14 cellular contexts compared by ENCODE assay signal in genomic region chr9:123834218-123834906, GRCh38.
DNase-seq lines count a peak whose midpoint lies in the region; ATAC-seq and TF ChIP-seq lines count a peak whose summit lies in the region.
"Had no signal": no experiment of that assay in that cellular context is flagged by ENCODE, and none has a peak within 500 bp of the region (broad histone marks: within the 10 kb centered on the region; RNA-seq: fewer than 3 reads in every experiment).

No MANE protein-coding gene starts in this region.

- H3K4me1 Mint-ChIP-seq in stimulated activated memory B cell treated with anti-CD40 and anti-IgM and Interleukin-4, amounts not matched to agents 10 μg/mL and 1 μg/mL and 100 μg/mL, for 72 hours: peaks cover 22% of the 10 kb centered on the region
- peaks cover 20 to 33% of the 10 kb centered on the region in 2 donors for H3K4me1 Mint-ChIP-seq in stimulated activated naive B cell treated with anti-CD40 and anti-IgM and Interleukin-4, amounts not matched to agents 10 μg/mL and 1 μg/mL and 100 μg/mL, for 72 hours

- peaks cover 5% of the 10 kb centered on the region for H3K9me3 Mint-ChIP-seq in stimulated activated memory B cell treated with anti-CD40 and anti-IgM and Interleukin-4, amounts not matched to agents 10 μg/mL and 1 μg/mL and 100 μg/mL, for 72 hours
- peaks cover 4 to 9% of the 10 kb centered on the region in 2 donors for H3K9me3 Mint-ChIP-seq in stimulated activated naive B cell treated with anti-CD40 and anti-IgM and Interleukin-4, amounts not matched to agents 10 μg/mL and 1 μg/mL and 100 μg/mL, for 72 hours

- H3K36me3 Mint-ChIP-seq in stimulated activated memory B cell treated with anti-CD40 and anti-IgM and Interleukin-4, amounts not matched to agents 10 μg/mL and 1 μg/mL and 100 μg/mL, for 72 hours: peaks cover 29% of the 10 kb centered on the region
- peaks cover 17 to 26% of the 10 kb centered on the region in 2 donors for H3K36me3 Mint-ChIP-seq in stimulated activated naive B cell treated with anti-CD40 and anti-IgM and Interleukin-4, amounts not matched to agents 10 μg/mL and 1 μg/mL and 100 μg/mL, for 72 hours

- peak overlapping the region; percentile 12; the same call in 1 of the 2 replicates for H3K27ac ChIP-seq in SJCRH30
- H3K27ac ChIP-seq: gastroesophageal sphincter, sigmoid colon, WERI-Rb-1 had no signal

- no peaks in the 10 kb centered on the region for H3K27me3 ChIP-seq in SJCRH30
- H3K27me3 ChIP-seq: gastroesophageal sphincter, sigmoid colon had no signal

- H3K4me1 ChIP-seq in SJCRH30: peaks cover 13% of the 10 kb centered on the region

- H3K4me3 Mint-ChIP-seq in stimulated activated memory B cell treated with anti-CD40 and anti-IgM and Interleukin-4, amounts not matched to agents 10 μg/mL and 1 μg/mL and 100 μg/mL, for 72 hours: no peak overlapping the region
- peak overlapping the region in 1 of 2 donors; percentile 75 for H3K4me3 Mint-ChIP-seq in stimulated activated naive B cell treated with anti-CD40 and anti-IgM and Interleukin-4, amounts not matched to agents 10 μg/mL and 1 μg/mL and 100 μg/mL, for 72 hours
- H3K4me3 Mint-ChIP-seq: activated T-cell treated with anti-CD3 and anti-CD28 coated beads, Interleukin-2, amount 50 U/mL, for 24 hours had no signal

- no peak for ATAC-seq in stimulated activated memory B cell treated with anti-CD40 and anti-IgM and Interleukin-4, amounts not matched to agents 10 μg/mL and 1 μg/mL and 100 μg/mL, for 72 hours
- no peak for ATAC-seq in GM18858 (IDR thresholded peaks at IDR 0.05; ENCODE audit: unreplicated experiment)
- ATAC-seq in stimulated activated naive B cell treated with anti-CD40 and anti-IgM and Interleukin-4, amounts not matched to agents 10 μg/mL and 1 μg/mL and 100 μg/mL, for 72 hours (replicated peaks): no peak
- ATAC-seq: gastroesophageal sphincter had no signal

- no peaks in the 10 kb centered on the region for H3K36me3 ChIP-seq in SJCRH30
- H3K36me3 ChIP-seq: gastroesophageal sphincter, sigmoid colon, WERI-Rb-1 had no signal

- H3K27me3 Mint-ChIP-seq in stimulated activated memory B cell treated with anti-CD40 and anti-IgM and Interleukin-4, amounts not matched to agents 10 μg/mL and 1 μg/mL and 100 μg/mL, for 72 hours: no peaks in the 10 kb centered on the region
- H3K27me3 Mint-ChIP-seq in stimulated activated naive B cell treated with anti-CD40 and anti-IgM and Interleukin-4, amounts not matched to agents 10 μg/mL and 1 μg/mL and 100 μg/mL, for 72 hours: no peaks in the 10 kb centered on the region
- H3K27me3 Mint-ChIP-seq: activated T-cell treated with anti-CD3 and anti-CD28 coated beads, Interleukin-2, amount 50 U/mL, for 24 hours had no signal

- H3K4me3 ChIP-seq in SJCRH30: peak overlapping the region; percentile 19
- H3K4me3 ChIP-seq in fibroblast of pulmonary artery (replicated peaks; ENCODE audit: low read depth, low read length): no peak overlapping the region
- H3K4me3 ChIP-seq: gastroesophageal sphincter, sigmoid colon had no signal

- H3K27ac Mint-ChIP-seq in stimulated activated memory B cell treated with anti-CD40 and anti-IgM and Interleukin-4, amounts not matched to agents 10 μg/mL and 1 μg/mL and 100 μg/mL, for 72 hours: peak overlapping the region; percentile 77
- H3K27ac Mint-ChIP-seq in stimulated activated naive B cell treated with anti-CD40 and anti-IgM and Interleukin-4, amounts not matched to agents 10 μg/mL and 1 μg/mL and 100 μg/mL, for 72 hours: no peak overlapping the region
- H3K27ac Mint-ChIP-seq: activated T-cell treated with anti-CD3 and anti-CD28 coated beads, Interleukin-2, amount 50 U/mL, for 24 hours had no signal

- peaks cover 7% of the 10 kb centered on the region; the same call in 1 of the 2 replicates for H3K9me3 ChIP-seq in SJCRH30 (replicated peaks)
- H3K9me3 ChIP-seq: gastroesophageal sphincter had no signal

- peak; percentile 6 for DNase-seq in NCI-H2029 (lab: John Stamatoyannopoulos, UW)
- no peak for DNase-seq in NCI-H2029 treated with DMSO at 0.1 percent for 48 hours (lab: John Stamatoyannopoulos, UW)
- DNase-seq in SJCRH30: peak in 1 of 2 experiments; percentile 17
- DNase-seq in fibroblast of pulmonary artery (ENCODE audit: low read depth): peak; percentile 18
- DNase-seq in nucleus accumbens (lab: John Stamatoyannopoulos, UW): no peak
- no peak for DNase-seq in stimulated activated naive B cell treated with anti-CD40 and anti-IgM and Interleukin-4, amounts not matched to agents 10 μg/mL and 1 μg/mL and 100 μg/mL, for 72 hours
- DNase-seq: activated T-cell treated with anti-CD3 and anti-CD28 coated beads, Interleukin-2, amount 50 U/mL, for 24 hours; cerebellar nuclear complex; NCI-H1436 treated with DMSO at 0.1 percent for 48 hours; sigmoid colon; WERI-Rb-1 had no signal

- TF ChIP-seq CTCF in fibroblast of pulmonary artery (IDR thresholded peaks at IDR 0.05; ENCODE audit: low read length, missing control alignments): no peak

Comparison
In these comparisons a context has a peak if more than half of its experiments do, and no peak if none do; other contexts are left out.
1. DNase-seq: peak in NCI-H2029 (single experiment) and fibroblast of pulmonary artery (single experiment); none in NCI-H2029 treated with DMSO at 0.1 percent for 48 hours (single experiment), nucleus accumbens (0 of 56) and stimulated activated naive B cell treated with anti-CD40 and anti-IgM and Interleukin-4, amounts not matched to agents 10 μg/mL and 1 μg/mL and 100 μg/mL, for 72 hours (single experiment).